Comparison of ENCODE assay signal across 8 cellular contexts in the genomic region with DNA sequence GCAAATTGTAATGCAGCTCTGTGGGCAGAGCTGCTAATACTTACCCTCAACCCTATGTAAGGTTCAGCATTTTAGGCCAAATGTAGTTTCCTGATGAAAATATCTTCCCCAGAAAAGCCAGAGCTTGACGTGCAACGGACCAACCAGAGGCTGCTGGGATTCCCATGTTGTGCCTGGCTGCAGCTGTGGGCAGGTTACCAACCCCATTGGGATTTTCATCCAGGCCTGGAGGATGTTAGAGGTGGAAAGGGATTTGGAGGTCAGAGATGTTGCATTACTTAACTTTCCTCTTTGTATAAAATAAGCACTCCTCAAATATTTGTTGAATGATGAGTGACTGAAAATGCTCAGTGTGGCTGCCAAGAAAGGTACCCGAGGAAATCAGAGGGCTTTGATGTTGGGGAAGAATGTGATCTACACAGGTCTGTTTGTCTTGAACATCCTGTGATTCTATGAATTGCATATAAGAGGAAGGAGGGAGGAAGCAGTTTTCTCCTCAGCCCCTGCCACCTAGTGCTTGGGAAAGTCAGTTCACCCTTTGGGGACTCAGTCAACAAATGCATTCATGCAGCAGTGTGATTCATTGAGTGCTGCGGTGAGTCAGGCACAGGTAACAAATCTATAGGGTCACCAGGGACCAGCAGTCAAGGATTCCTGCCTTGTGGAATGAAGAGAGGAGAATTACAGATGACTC.
DNase-seq lines count a peak whose midpoint lies in the region; ATAC-seq and TF ChIP-seq lines count a peak whose summit lies in the region.

No MANE protein-coding gene starts in this region.

- H3K4me1 ChIP-seq in Panc1 (ENCODE audit: control insufficient read depth, insufficient read depth, low read length): peaks cover 4% of the 10 kb centered on the region; the same call in 1 of the 2 replicates
- H3K4me1 ChIP-seq in sigmoid colon: peaks cover 0 to 24% (median 17%) of the 10 kb centered on the region in 4 donors

- CTCF ChIA-PET in Panc1 (lab: Charles Lee): interaction anchor here (0.5 kb wide), 1 partner anchor 472 kb away, joined by 3 read pairs; no protein-coding TSS in a partner anchor

- no TSS peak for BruUV-seq in Panc1 (replicated peaks; lab: Mats Ljungman, UMichigan)

- DNase-seq in 8988T: peak; percentile 45
- DNase-seq in EH (ENCODE audit: low read depth): peak; percentile 50
- DNase-seq in Panc1 (ENCODE audit: low read depth, low spot score): peak; percentile 87
- DNase-seq in fibroblast of pulmonary artery (ENCODE audit: low read depth): peak; percentile 39
- no peak for DNase-seq in sigmoid colon
- no peak for DNase-seq in GM13977 (ENCODE audit: low spot score)
- no peak for DNase-seq in NCI-H187 (lab: John Stamatoyannopoulos, UW)
- DNase-seq in activated T-cell treated with anti-CD3 and anti-CD28 coated beads, Interleukin-2, amount 50 U/mL, for 1 hour: no peak

- H3K4me3 ChIP-seq in Panc1 (ENCODE audit: low read depth in 2 of 2, low read length in 2 of 2) (no peak overlapping the region), fibroblast of pulmonary artery (replicated peaks; ENCODE audit: low read depth, low read length) (no peak overlapping the region), sigmoid colon (no peak overlapping the region)

- POLR2A ChIA-PET in Panc1 (lab: Charles Lee): no interaction called here

- no peak for TF ChIP-seq EP300 in sigmoid colon (IDR thresholded peaks at IDR 0.05)

- intact Hi-C loops in Panc1 (cut with micrococcal nuclease; ENCODE audit: unreplicated experiment) (loop anchor here (10.0 kb wide), 1 partner anchor 296 kb away; no protein-coding TSS in a partner anchor), sigmoid colon (cut with DNase I) (no loop called here)

- no peak overlapping the region for H3K27ac ChIP-seq in Panc1 (ENCODE audit: low read length)
- no peak overlapping the region for H3K27ac ChIP-seq in sigmoid colon

- H3K36me3 ChIP-seq in Panc1 (ENCODE audit: control insufficient read depth, insufficient read depth, low read length) (no peaks in the 10 kb centered on the region), sigmoid colon (no peaks in the 10 kb centered on the region)

- WGBS in sigmoid colon, 2 donors: 63 to 65% methylated on average over 4 of the region's 4 CpGs

- in situ Hi-C loops in Panc1 (cut with HindIII; ENCODE audit: low pct_unique_long_range_greater_than_20kb, low sequenced_read_pairs): no loop called here
- in situ Hi-C loops in GM13977 (cut with MboI; ENCODE audit: low pct_unique_long_range_greater_than_20kb, low sequenced_read_pairs, unreplicated experiment): no loop called here

- TF ChIP-seq POLR2A in sigmoid colon (IDR thresholded peaks at IDR 0.05): no peak

- peak; percentile 94 for ATAC-seq in Panc1

- TF ChIP-seq CTCF in Panc1 (IDR thresholded peaks at IDR 0.05) (peak; percentile 56; the same call in 1 of the 2 replicates), fibroblast of pulmonary artery (IDR thresholded peaks at IDR 0.05; ENCODE audit: low read length, missing control alignments) (peak; percentile 50), sigmoid colon (IDR thresholded peaks at IDR 0.05) (peak in 1 of 4 experiments; percentile 16), GM13977 (IDR thresholded peaks at IDR 0.05; ENCODE audit: extremely low read depth, insufficient read depth, missing control alignments) (no peak)

- H3K9me3 ChIP-seq in Panc1 (ENCODE audit: control insufficient read depth, insufficient read depth, low read depth, low read length) (no peaks in the 10 kb centered on the region), sigmoid colon (no peaks in the 10 kb centered on the region)

- no peaks in the 10 kb centered on the region for H3K27me3 ChIP-seq in Panc1 (ENCODE audit: control insufficient read depth, insufficient read depth, low read length)
- no peaks in the 10 kb centered on the region for H3K27me3 ChIP-seq in sigmoid colon

Comparison
In these comparisons a context has a peak if more than half of its experiments do, and no peak if none do; other contexts are left out.
1. DNase-seq: peak in 8988T (single experiment), EH (single experiment), Panc1 (single experiment) and fibroblast of pulmonary artery (single experiment); none in sigmoid colon (single experiment), GM13977 (single experiment), NCI-H187 (0 of 2) and activated T-cell treated with anti-CD3 and anti-CD28 coated beads, Interleukin-2, amount 50 U/mL, for 1 hour (single experiment).